Comparison of ENCODE assay signal across 8 cellular contexts in genomic region chr12:53179694-53180269, GRCh38. TPM values are rescaled to one million over a fixed set of nuclear protein-coding genes. Genes with fewer than 3 reads are reported as not detected.
A peak's percentile ranks its signal among the peaks of the same experiment; 100 is the strongest.
DNase-seq lines count a peak whose midpoint lies in the region; ATAC-seq and TF ChIP-seq lines count a peak whose summit lies in the region.

No MANE protein-coding gene starts in this region.

- H3K4me2 ChIP-seq in fibroblast of lung (ENCODE audit: extremely low read depth, insufficient read depth, low read length) (peak overlapping the region; percentile 65), neuronal stem cell (ENCODE audit: insufficient read depth, low read length, poor library complexity, severe bottlenecking) (peak overlapping the region; percentile 91)

- peaks cover 16% of the 10 kb centered on the region for H3K79me2 ChIP-seq in fibroblast of lung (ENCODE audit: control insufficient read depth, insufficient read depth, low read length)

- H3K27me3 ChIP-seq in fibroblast of lung (ENCODE audit: control insufficient read depth, insufficient read depth, low read length) (no peaks in the 10 kb centered on the region), neuronal stem cell (ENCODE audit: control insufficient read depth in 3 of 3, insufficient read depth in 3 of 3, low read depth in 1 of 3, low read length in 3 of 3) (no peaks in the 10 kb centered on the region)

- H4K8ac ChIP-seq in neuronal stem cell (ENCODE audit: low read depth, low read length) = peak overlapping the region; percentile 100

- peak overlapping the region; percentile 32 for H3K14ac ChIP-seq in neuronal stem cell (ENCODE audit: low read length)

- H4K20me1 ChIP-seq in fibroblast of lung (ENCODE audit: control insufficient read depth, extremely low read depth, insufficient read depth, low read length) = no peaks in the 10 kb centered on the region

- H3K4me1 ChIP-seq in fibroblast of lung (ENCODE audit: control insufficient read depth, extremely low read depth, insufficient read depth, low read length) (peaks cover 12% of the 10 kb centered on the region), neuronal stem cell (ENCODE audit: control insufficient read depth in 2 of 2, insufficient read depth in 1 of 2, low read depth in 1 of 2, low read length in 2 of 2) (peaks cover 17 to 27% of the 10 kb centered on the region in 2 donors)

- peak; percentile 1 to 2 for ATAC-seq in activated CD4-positive, CD25-positive, alpha-beta regulatory T cell treated with anti-CD3 and anti-CD28 coated beads, Interleukin-2, amount 50 U/mL, for 24 hours
- peak; percentile 5 for ATAC-seq in HG02884 (IDR thresholded peaks at IDR 0.05; ENCODE audit: unreplicated experiment)

- H2BK5ac ChIP-seq in neuronal stem cell (ENCODE audit: low read length) = peak overlapping the region; percentile 93

- H4K91ac ChIP-seq in neuronal stem cell (ENCODE audit: low read depth, low read length, poor library complexity) = peak overlapping the region; percentile 69

- H2BK120ac ChIP-seq in neuronal stem cell (ENCODE audit: low read depth, low read length) = peak overlapping the region; percentile 69

- H3K79me1 ChIP-seq in neuronal stem cell (ENCODE audit: low read depth, low read length) = peaks cover 4% of the 10 kb centered on the region

- H2AFZ ChIP-seq in fibroblast of lung (ENCODE audit: low read length) = peak overlapping the region; percentile 90
- H2AFZ ChIP-seq in neuronal stem cell (ENCODE audit: low read length) = peak overlapping the region; percentile 95

- no peak for TF ChIP-seq CTCF in fibroblast of lung (conservative IDR thresholded peaks at IDR 0.05 in 1 of 2, IDR thresholded peaks at IDR 0.05 in 1 of 2; ENCODE audit: low read depth in 1 of 2, low read length in 2 of 2)

- H3K27ac ChIP-seq in SK-N-MC (peak overlapping the region; percentile 90), fibroblast of lung (ENCODE audit: insufficient read depth, low read length) (peak overlapping the region; percentile 92), neuronal stem cell (replicated peaks; ENCODE audit: low read length) (peak overlapping the region; percentile 95)

- no peak overlapping the region for H2BK12ac ChIP-seq in neuronal stem cell (ENCODE audit: low read length)

- H3K18ac ChIP-seq in neuronal stem cell (ENCODE audit: low read length) = peak overlapping the region; percentile 94

- H3K9ac ChIP-seq in SK-N-MC (ENCODE audit: insufficient read length) (peak overlapping the region; percentile 92), fibroblast of lung (ENCODE audit: insufficient read depth, low read length) (peak overlapping the region; percentile 67), neuronal stem cell (ENCODE audit: low read depth, low read length, poor library complexity) (peak overlapping the region; percentile 88)

- H3K4me3 ChIP-seq in SK-N-MC = peak overlapping the region; percentile 87
- peak overlapping the region; percentile 59 to 82 (median 70) for H3K4me3 ChIP-seq in fibroblast of lung (replicated peaks in 1 of 4; ENCODE audit: control extremely low read depth in 1 of 4, insufficient read depth in 1 of 4, low read depth in 3 of 4, low read length in 4 of 4)
- H3K4me3 ChIP-seq in neuronal stem cell (ENCODE audit: low read length in 2 of 2) = peak overlapping the region; percentile 72 to 79

- peak overlapping the region; percentile 64 for H2AK5ac ChIP-seq in neuronal stem cell (ENCODE audit: low read depth, low read length)

- peaks cover 32% of the 10 kb centered on the region for H3K36me3 ChIP-seq in SK-N-MC (ENCODE audit: insufficient read depth, low read length)
- peaks cover 1% of the 10 kb centered on the region for H3K36me3 ChIP-seq in fibroblast of lung (ENCODE audit: control insufficient read depth, insufficient read depth, low read length)
- H3K36me3 ChIP-seq in neuronal stem cell (replicated peaks in 1 of 2; ENCODE audit: control insufficient read depth in 2 of 2, insufficient read depth in 2 of 2, low read length in 2 of 2) = peaks cover 14 to 31% of the 10 kb centered on the region in 2 donors

- no peak overlapping the region for H2BK15ac ChIP-seq in neuronal stem cell (ENCODE audit: low read length)

- DNase-seq in activated CD4-positive, CD25-positive, alpha-beta regulatory T cell (lab: John Stamatoyannopoulos, UW) = no peak
- DNase-seq in SK-N-MC (ENCODE audit: low read depth, low spot score) (no peak), fibroblast of lung (ENCODE audit: low read depth in 2 of 2) (no peak), neuronal stem cell (ENCODE audit: low spot score) (peak; percentile 15), RKO (ENCODE audit: low spot score) (no peak)
- DNase-seq in stimulated activated CD4-positive, alpha-beta T cell treated with anti-CD3 and anti-CD28 coated beads, Interleukin-15, amount 100 ng/mL, for 24 hours = no peak

- H3K9me3 ChIP-seq in SK-N-MC (ENCODE audit: low read depth, low read length) (no peaks in the 10 kb centered on the region), fibroblast of lung (ENCODE audit: control insufficient read depth, insufficient read depth, low read depth, low read length) (no peaks in the 10 kb centered on the region), neuronal stem cell (replicated peaks in 1 of 2; ENCODE audit: control insufficient read depth in 2 of 2, insufficient read depth in 1 of 2, low read depth in 1 of 2, low read length in 2 of 2) (peaks cover 2 to 5% of the 10 kb centered on the region in 2 donors)

- WGBS in neuronal stem cell (ENCODE audit: extremely low coverage in 2 of 2, insufficient read length in 2 of 2, insufficient replicate concordance in 1 of 2), 2 donors = no CpG with 5 or more reads among the region's 14 CpGs

- H3K4ac ChIP-seq in neuronal stem cell (ENCODE audit: low read length) = peak overlapping the region; percentile 71

- peak overlapping the region; percentile 57 for H3K23ac ChIP-seq in neuronal stem cell (ENCODE audit: low read depth, low read length, poor library complexity)

RNA-seq across cellular contexts. Expression of gene ZNF740, which starts 0.7 kb away (rescaled TPM):
- 14.6 and 16.8 TPM in 2 replicates for total RNA-seq in fibroblast of lung
- polyA plus RNA-seq in fibroblast of lung = 7.3 and 10.6 TPM in 2 replicates
- polyA plus RNA-seq in fibroblast of lung (2012) = 7.0 and 9.8 TPM in 2 replicates
- polyA minus RNA-seq in fibroblast of lung (ENCODE audit: low replicate concordance) = 6.0 and 10.6 TPM in 2 replicates
- polyA plus RNA-seq in neuronal stem cell (2013, experiment 1 of 2) = 19.7 TPM
- polyA plus RNA-seq in neuronal stem cell (2013, experiment 2 of 2) = 19.5 TPM

RNA-seq across cellular contexts. Expression of gene CSAD, which starts 0.9 kb away (rescaled TPM):
- 6.4 and 10.1 TPM in 2 replicates for total RNA-seq in fibroblast of lung
- 6.9 and 7.8 TPM in 2 replicates for polyA plus RNA-seq in fibroblast of lung
- polyA plus RNA-seq in fibroblast of lung (2012) = 5.5 and 7.9 TPM in 2 replicates
- 3.7 and 10.6 TPM in 2 replicates for polyA minus RNA-seq in fibroblast of lung (ENCODE audit: low replicate concordance)
- polyA plus RNA-seq in neuronal stem cell (2013, experiment 1 of 2) = 14.3 TPM
- 14.1 TPM for polyA plus RNA-seq in neuronal stem cell (2013, experiment 2 of 2)

RNA-seq across cellular contexts. Expression of gene ITGB7, which starts 27.3 kb away (rescaled TPM):
- 0.26 and 0.50 TPM in 2 replicates for total RNA-seq in fibroblast of lung
- 0.15 and 0.20 TPM in 2 replicates for polyA plus RNA-seq in fibroblast of lung
- 0.22 and 0.38 TPM in 2 replicates for polyA plus RNA-seq in fibroblast of lung (2012)
- not detected in 2 replicates for polyA minus RNA-seq in fibroblast of lung (ENCODE audit: low replicate concordance)
- 0.07 TPM for polyA plus RNA-seq in neuronal stem cell (2013, experiment 1 of 2)
- polyA plus RNA-seq in neuronal stem cell (2013, experiment 2 of 2) = 0.03 TPM

RNA-seq across cellular contexts. Expression of gene RARG, which starts 52.2 kb away (rescaled TPM):
- total RNA-seq in fibroblast of lung = 26.7 and 51.4 TPM in 2 replicates
- 26.9 and 30.4 TPM in 2 replicates for polyA plus RNA-seq in fibroblast of lung
- polyA plus RNA-seq in fibroblast of lung (2012) = 38.1 and 47.4 TPM in 2 replicates
- polyA minus RNA-seq in fibroblast of lung (ENCODE audit: low replicate concordance) = 83.5 and 87.1 TPM in 2 replicates
- 11.1 TPM for polyA plus RNA-seq in neuronal stem cell (2013, experiment 1 of 2)
- polyA plus RNA-seq in neuronal stem cell (2013, experiment 2 of 2) = 10.9 TPM
